ENCODE assay signal across 8 cellular contexts in genomic region chr17:16380640-16381495, GRCh38.
DNase-seq lines count a peak whose midpoint lies in the region; ATAC-seq and TF ChIP-seq lines count a peak whose summit lies in the region.

Gene UBB, plus strand, starts transcription at chr17:16381091. Its CDS starts 817 bp downstream, at chr17:16381908.

- H3K27ac ChIP-seq in DOHH2 (ENCODE audit: low read depth, low read length) = peak within 1 kb of the TSS; percentile 58

- H3K4me3 Mint-ChIP-seq in nephron = peak within 1 kb of the TSS; percentile 83 to 100 (median 99)
- H3K4me3 Mint-ChIP-seq in stimulated activated naive CD8-positive, alpha-beta T cell treated with anti-CD3 and anti-CD28 coated beads, Interleukin-15, Interleukin-2, amounts not matched to agents 100 ng/mL and 50 ng/mL, for 24 hours = peak within 1 kb of the TSS; percentile 95

- H3K27me3 Mint-ChIP-seq in nephron (ENCODE audit: low read depth) = peaks cover 4% of the 10 kb centered on the region
- no peaks in the 10 kb centered on the region for H3K27me3 Mint-ChIP-seq in stimulated activated naive CD8-positive, alpha-beta T cell treated with anti-CD3 and anti-CD28 coated beads, Interleukin-15, Interleukin-2, amounts not matched to agents 100 ng/mL and 50 ng/mL, for 24 hours

- no peaks in the 10 kb centered on the region for H3K9me3 ChIP-seq in DOHH2 (ENCODE audit: control insufficient read depth, insufficient read depth, low read length)

- H3K36me3 ChIP-seq in DOHH2 (ENCODE audit: control insufficient read depth, low read length) = peaks cover 32% of the 10 kb centered on the region

- H3K4me1 Mint-ChIP-seq in nephron = peaks cover 41% of the 10 kb centered on the region
- peaks cover 45% of the 10 kb centered on the region for H3K4me1 Mint-ChIP-seq in stimulated activated naive CD8-positive, alpha-beta T cell treated with anti-CD3 and anti-CD28 coated beads, Interleukin-15, Interleukin-2, amounts not matched to agents 100 ng/mL and 50 ng/mL, for 24 hours (ENCODE audit: low read depth)

- H3K27me3 ChIP-seq in DOHH2 (ENCODE audit: control insufficient read depth, low read length) = no peaks in the 10 kb centered on the region

- peak; percentile 40 for TF ChIP-seq CTCF in DOHH2 (IDR thresholded peaks at IDR 0.05; ENCODE audit: low read depth, low read length, poor library complexity, severe bottlenecking)
- TF ChIP-seq CTCF in fibroblast of pulmonary artery (IDR thresholded peaks at IDR 0.05; ENCODE audit: low read length, missing control alignments) = no peak
- no peak for TF ChIP-seq CTCF in nephron (IDR thresholded peaks at IDR 0.05; ENCODE audit: unreplicated experiment in 3 of 3)

- peak within 1 kb of the TSS; percentile 100 for H3K27ac Mint-ChIP-seq in nephron
- H3K27ac Mint-ChIP-seq in stimulated activated naive CD8-positive, alpha-beta T cell treated with anti-CD3 and anti-CD28 coated beads, Interleukin-15, Interleukin-2, amounts not matched to agents 100 ng/mL and 50 ng/mL, for 24 hours = peak within 1 kb of the TSS; percentile 99

- H3K9me3 Mint-ChIP-seq in nephron = peaks cover 2% of the 10 kb centered on the region
- H3K9me3 Mint-ChIP-seq in stimulated activated naive CD8-positive, alpha-beta T cell treated with anti-CD3 and anti-CD28 coated beads, Interleukin-15, Interleukin-2, amounts not matched to agents 100 ng/mL and 50 ng/mL, for 24 hours = no peaks in the 10 kb centered on the region

- H3K4me3 ChIP-seq in DOHH2 (ENCODE audit: low read length) (peak within 1 kb of the TSS; percentile 78), fibroblast of pulmonary artery (replicated peaks; ENCODE audit: low read depth, low read length) (peak within 1 kb of the TSS; percentile 72)

- peak within 1 kb of the TSS; percentile 78 for H3K4me2 ChIP-seq in DOHH2 (ENCODE audit: low read length)

- H3K4me1 ChIP-seq in DOHH2 (ENCODE audit: control insufficient read depth, low read length) = peaks cover 39% of the 10 kb centered on the region

- TF ChIP-seq POLR2A in Raji (IDR thresholded peaks at IDR 0.05; ENCODE audit: insufficient read depth, low read depth, low read length) = peak; percentile 100

- no peaks in the 10 kb centered on the region for H3K9me2 ChIP-seq in DOHH2 (replicated peaks; ENCODE audit: control insufficient read depth, low read length)

- H3K36me3 Mint-ChIP-seq in nephron (ENCODE audit: low read depth) = peaks cover 43% of the 10 kb centered on the region
- peaks cover 31% of the 10 kb centered on the region for H3K36me3 Mint-ChIP-seq in stimulated activated naive CD8-positive, alpha-beta T cell treated with anti-CD3 and anti-CD28 coated beads, Interleukin-15, Interleukin-2, amounts not matched to agents 100 ng/mL and 50 ng/mL, for 24 hours (ENCODE audit: low read depth)

- H3K79me2 ChIP-seq in DOHH2 (ENCODE audit: control insufficient read depth, low read length) = peaks cover 27% of the 10 kb centered on the region

- peak; percentile 88 for ATAC-seq in GM21786 (IDR thresholded peaks at IDR 0.05; ENCODE audit: unreplicated experiment)

- peaks cover 6% of the 10 kb centered on the region for H4K20me1 ChIP-seq in DOHH2 (ENCODE audit: control insufficient read depth, insufficient read depth, low read depth, low read length)

- peaks cover 33% of the 10 kb centered on the region for H3F3A ChIP-seq in DOHH2 (ENCODE audit: control insufficient read depth, insufficient read depth)

- peak; percentile 73 to 79 for DNase-seq in Kasumi-1 (lab: John Stamatoyannopoulos, UW)
- peak; percentile 91 for DNase-seq in activated T-helper 9 cell treated with anti-CD3 and anti-CD28 coated beads, Interleukin-2, amount 50 U/mL, for 16 hours (ENCODE audit: low read depth)
- DNase-seq in fibroblast of pulmonary artery (ENCODE audit: low read depth) = peak; percentile 99

Comparison
In these comparisons a context has a peak if more than half of its experiments do, and no peak if none do; other contexts are left out.
1. Peak in every context shown above with its lines: DNase-seq, ATAC-seq, H3K4me3 ChIP-seq and H3K27ac ChIP-seq.